In genomic region chr3:117447419-117447818, GRCh38 we compare ENCODE assay signal across 34 cellular contexts.
"Had no signal": no experiment of that assay in that cellular context is flagged by ENCODE, and none has a peak within 500 bp of the region (broad histone marks: within the 10 kb centered on the region; RNA-seq: fewer than 3 reads in every experiment).

No MANE protein-coding gene starts in this region.

- DNase-seq: Karpas-422, Kasumi-1, MG63, MM.1S, MV-4-11, NCI-H1048, NCI-H1092, NCI-H1092 treated with DMSO at 0.1 percent for 48 hours, NCI-H1105, NCI-H1105 treated with DMSO at 0.1 percent for 48 hours, NCI-H1417, NCI-H1417 treated with DMSO at 0.1 percent for 48 hours, NCI-H1436, NCI-H1436 treated with DMSO at 0.1 percent for 48 hours, NCI-H146, NCI-H1694, NCI-H1694 treated with DMSO at 0.1 percent for 48 hours, NCI-H187, NCI-H187 treated with DMSO at 0.1 percent for 48 hours, NCI-H1930, NCI-H2029, NCI-H2029 treated with DMSO at 0.1 percent for 48 hours, NCI-H2081, NCI-H2081 treated with DMSO at 0.1 percent for 48 hours, NCI-H2107, NCI-H2171, NCI-H2171 treated with DMSO at 0.1 percent for 48 hours, NCI-H2227 treated with DMSO at 0.1 percent for 48 hours, NCI-H226, NCI-H345, NCI-H446, NCI-H446 treated with DMSO at 0.1 percent for 48 hours, NCI-H510A, NCI-H510A treated with DMSO at 0.1 percent for 48 hours had no signal
